In genomic region chr19:11673608-11674041, GRCh38 we compare ENCODE assay signal across 1 cellular context.
TF ChIP-seq lines count a peak whose summit lies in the region.

No MANE protein-coding gene starts in this region.

TF ChIP-seq in SK-N-SH, 30 proteins besides CTCF, POLR2A, EP300 and RAD21 (continued from another document):
- TF ChIP-seq REST (IDR thresholded peaks at IDR 0.05; ENCODE audit: low read depth, low read length) (no peak), PBX3 (IDR thresholded peaks at IDR 0.05) (no peak), USF1 (IDR thresholded peaks at IDR 0.05; ENCODE audit: borderline replicate concordance, low read depth) (no peak), ZBTB33 (IDR thresholded peaks at IDR 0.05; ENCODE audit: borderline replicate concordance, low read depth) (no peak), TEAD4 (IDR thresholded peaks at IDR 0.05; ENCODE audit: borderline replicate concordance, insufficient read depth) (no peak)
